ENCODE assay signal across 24 cellular contexts in genomic region chr3:5347486-5347885, GRCh38.
DNase-seq lines count a peak whose midpoint lies in the region; TF ChIP-seq lines count a peak whose summit lies in the region.
"Had no signal": no experiment of that assay in that cellular context is flagged by ENCODE, and none has a peak within 500 bp of the region (broad histone marks: within the 10 kb centered on the region; RNA-seq: fewer than 3 reads in every experiment).

No MANE protein-coding gene starts in this region.

- no peak overlapping the region for H2BK15ac ChIP-seq in mesendoderm (replicated peaks; ENCODE audit: low read depth)

- no peaks in the 10 kb centered on the region for H3K79me2 ChIP-seq in mesendoderm (ENCODE audit: control insufficient read depth, insufficient read depth, low read length)

- no peak overlapping the region for H2AK5ac ChIP-seq in mesendoderm (ENCODE audit: low read length)

- no peak overlapping the region for H4K8ac ChIP-seq in mesendoderm (ENCODE audit: low read depth, low read length)

- H4K5ac ChIP-seq in mesendoderm (ENCODE audit: low read length), result no peak overlapping the region

- no peak overlapping the region for H3K27ac ChIP-seq in mesendoderm (ENCODE audit: low read depth, low read length)
- H3K27ac ChIP-seq in breast epithelium, result no peak overlapping the region
- H3K27ac ChIP-seq: ascending aorta, BLaER1, coronary artery, left ventricle myocardium inferior, pancreas, SJSA1, skin epidermis had no signal

- TF ChIP-seq CTCF in breast epithelium (IDR thresholded peaks at IDR 0.05), result no peak

- TF ChIP-seq POLR2A in breast epithelium (IDR thresholded peaks at IDR 0.05), result no peak

- in situ Hi-C loops in KBM-7 (cut with MboI; ENCODE audit: low pct_unique_long_range_greater_than_20kb, low sequenced_read_pairs), result no loop called here

- H3K27me3 ChIP-seq in mesendoderm (ENCODE audit: insufficient read depth, low read length, poor library complexity) (no peaks in the 10 kb centered on the region), breast epithelium (no peaks in the 10 kb centered on the region)
- H3K27me3 ChIP-seq: ascending aorta, BLaER1, pancreas, SJSA1 had no signal

- no peak overlapping the region for H3K56ac ChIP-seq in mesendoderm (ENCODE audit: low read length)

- no peak overlapping the region for H3K4ac ChIP-seq in mesendoderm (ENCODE audit: low read depth, low read length)

- H3K4me3 ChIP-seq in mesendoderm (ENCODE audit: low read length) (no peak overlapping the region), breast epithelium (no peak overlapping the region)
- H3K4me3 ChIP-seq: ascending aorta, BLaER1, coronary artery, left ventricle myocardium inferior, pancreas, SJSA1, skin epidermis had no signal

- H3K79me1 ChIP-seq in mesendoderm (ENCODE audit: low read length), result no peaks in the 10 kb centered on the region

- peak; percentile 44 for DNase-seq in DMS153 treated with DMSO at 0.1 percent for 48 hours (lab: John Stamatoyannopoulos, UW; ENCODE audit: unreplicated experiment)
- DNase-seq in NCI-H2029 (lab: John Stamatoyannopoulos, UW), result peak; percentile 90
- DNase-seq in NCI-H748 treated with DMSO at 0.1 percent for 48 hours (lab: John Stamatoyannopoulos, UW), result peak; percentile 14
- peak; percentile 65 for DNase-seq in foreskin melanocyte
- no peak for DNase-seq in KBM-7
- no peak for DNase-seq in mesendoderm
- no peak for DNase-seq in breast epithelium (ENCODE audit: low spot score in 2 of 2)
- no peak for DNase-seq in activated T-cell treated with anti-CD3 and anti-CD28 coated beads, Interleukin-2, amount 50 U/mL, for 48 hours
- DNase-seq: activated CD4-positive, CD25-positive, alpha-beta regulatory T cell; activated CD8-positive, alpha-beta memory T cell treated with anti-CD3 and anti-CD28 coated beads, Interleukin-2, amount 10 ng/mL, durations not matched to agents 7 days and 5 days; activated T-cell treated with anti-CD3 and anti-CD28 coated beads, Interleukin-2, amount 50 U/mL, for 4 hours; caudate nucleus; effector memory CD8-positive, alpha-beta T cell; left ventricle myocardium inferior; NCI-H1048; NCI-H526; pancreas; T-cell; trophoblast cell had no signal

- no peak overlapping the region for H2BK120ac ChIP-seq in mesendoderm (ENCODE audit: low read depth, low read length)

- no peaks in the 10 kb centered on the region for H3K36me3 ChIP-seq in mesendoderm (ENCODE audit: control insufficient read depth, insufficient read depth, low read length)
- no peaks in the 10 kb centered on the region for H3K36me3 ChIP-seq in breast epithelium
- H3K36me3 ChIP-seq: ascending aorta, BLaER1, left ventricle myocardium inferior, pancreas, SJSA1 had no signal

- no peak overlapping the region for H3K23ac ChIP-seq in mesendoderm (ENCODE audit: low read length)

- H2BK5ac ChIP-seq in mesendoderm (ENCODE audit: low read length), result no peak overlapping the region

- H3K18ac ChIP-seq in mesendoderm (ENCODE audit: low read length), result no peak overlapping the region

- H3K4me2 ChIP-seq in mesendoderm (ENCODE audit: low read length), result no peak overlapping the region
- H3K4me2 ChIP-seq: BLaER1 had no signal

- intact Hi-C loops in breast epithelium (cut with DNase I; ENCODE audit: low total_unique reads), result no loop called here

- H3K9me3 ChIP-seq in breast epithelium, result no peaks in the 10 kb centered on the region
- H3K9me3 ChIP-seq: ascending aorta, BLaER1, pancreas, SJSA1 had no signal

- no peak overlapping the region for H3K9ac ChIP-seq in mesendoderm (ENCODE audit: low read length)
- H3K9ac ChIP-seq: BLaER1 had no signal

- H3K4me1 ChIP-seq in mesendoderm (ENCODE audit: control insufficient read depth, low read depth, low read length) (no peaks in the 10 kb centered on the region), breast epithelium (no peaks in the 10 kb centered on the region)
- H3K4me1 ChIP-seq: ascending aorta, BLaER1, left ventricle myocardium inferior, pancreas, SJSA1 had no signal

Comparison
In these comparisons a context has a peak if more than half of its experiments do, and no peak if none do; other contexts are left out.
1. DNase-seq: peak in DMS153 treated with DMSO at 0.1 percent for 48 hours (single experiment), NCI-H2029 (single experiment), NCI-H748 treated with DMSO at 0.1 percent for 48 hours (single experiment) and foreskin melanocyte (single experiment); none in KBM-7 (single experiment), mesendoderm (single experiment), breast epithelium (0 of 2) and activated T-cell treated with anti-CD3 and anti-CD28 coated beads, Interleukin-2, amount 50 U/mL, for 48 hours (0 of 2).